Comparison of ENCODE assay signal across 23 cellular contexts in the genomic region with DNA sequence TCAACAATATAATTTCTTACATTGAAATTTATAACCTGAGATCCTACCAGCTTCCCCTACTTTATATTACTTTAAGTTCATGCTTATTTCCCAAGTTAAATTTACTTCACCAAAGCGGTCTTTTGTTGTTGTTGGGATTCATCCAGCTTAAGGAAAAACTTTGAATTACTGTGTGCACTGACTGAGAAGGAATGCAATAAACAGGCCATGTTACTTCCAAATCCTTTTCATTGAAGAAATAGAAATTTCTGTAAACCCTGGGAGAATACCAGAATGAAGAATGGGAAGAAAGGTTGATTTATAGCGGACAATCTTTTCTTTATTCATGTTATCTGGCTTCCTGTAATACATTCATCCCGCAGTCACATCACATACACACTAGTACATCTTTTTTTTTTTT. TPM values are rescaled to one million over a fixed set of nuclear protein-coding genes. Genes with fewer than 3 reads are reported as not detected.
DNase-seq lines count a peak whose midpoint lies in the region; ATAC-seq and TF ChIP-seq lines count a peak whose summit lies in the region.
"Had no signal": no experiment of that assay in that cellular context is flagged by ENCODE, and none has a peak within 500 bp of the region (broad histone marks: within the 10 kb centered on the region; RNA-seq: fewer than 3 reads in every experiment).

No MANE protein-coding gene starts in this region.

- H3K4me1 ChIP-seq in fibroblast of lung (ENCODE audit: control insufficient read depth, extremely low read depth, insufficient read depth, low read length) = no peaks in the 10 kb centered on the region

- in situ Hi-C loops in SK-MEL-5 (cut with HindIII; ENCODE audit: low pct_unique_long_range_greater_than_20kb, low sequenced_read_pairs) = no loop called here

- no peak overlapping the region for H3K4me3 Mint-ChIP-seq in activated T-helper 2 cell treated with anti-CD3 and anti-CD28 coated beads, Interferon-gamma antibody, Interleukin-2, Interleukin-4, amounts not matched to agents 10 μg/mL and 5 μg/mL and 100 μg/mL, durations not matched to agents 14 hours and 24 hours and 36 hours (ENCODE audit: low read depth)
- H3K4me3 Mint-ChIP-seq: activated naive CD4-positive, alpha-beta T cell treated with anti-CD3 and anti-CD28 coated beads, Interleukin-2, amount 10 ng/mL, durations not matched to agents 7 days and 5 days; activated T-cell treated with anti-CD3 and anti-CD28 coated beads, Interleukin-2, amount 50 U/mL, for 24 hours; neural crest cell had no signal

- H3K9me3 ChIP-seq in fibroblast of lung (ENCODE audit: control insufficient read depth, insufficient read depth, low read depth, low read length) = no peaks in the 10 kb centered on the region

- H3K4me2 ChIP-seq in fibroblast of lung (ENCODE audit: extremely low read depth, insufficient read depth, low read length) = no peak overlapping the region
- H3K4me2 ChIP-seq: PC-9 had no signal

- H3K27me3 ChIP-seq in fibroblast of lung (ENCODE audit: control insufficient read depth, insufficient read depth, low read length) = peaks cover 3% of the 10 kb centered on the region

- H3K9ac ChIP-seq in fibroblast of lung (ENCODE audit: insufficient read depth, low read length) = no peak overlapping the region

- H3K27ac Mint-ChIP-seq in activated T-helper 2 cell treated with anti-CD3 and anti-CD28 coated beads, Interferon-gamma antibody, Interleukin-2, Interleukin-4, amounts not matched to agents 10 μg/mL and 5 μg/mL and 100 μg/mL, durations not matched to agents 14 hours and 24 hours and 36 hours = no peak overlapping the region
- H3K27ac Mint-ChIP-seq: activated naive CD4-positive, alpha-beta T cell treated with anti-CD3 and anti-CD28 coated beads, Interleukin-2, amount 10 ng/mL, durations not matched to agents 7 days and 5 days; activated T-cell treated with anti-CD3 and anti-CD28 coated beads, Interleukin-2, amount 50 U/mL, for 24 hours had no signal

- H3K4me1 Mint-ChIP-seq in activated T-helper 2 cell treated with anti-CD3 and anti-CD28 coated beads, Interferon-gamma antibody, Interleukin-2, Interleukin-4, amounts not matched to agents 10 μg/mL and 5 μg/mL and 100 μg/mL, durations not matched to agents 14 hours and 24 hours and 36 hours (ENCODE audit: low read depth) = no peaks in the 10 kb centered on the region
- H3K4me1 Mint-ChIP-seq: neural crest cell had no signal

- no peaks in the 10 kb centered on the region for H4K20me1 ChIP-seq in fibroblast of lung (ENCODE audit: control insufficient read depth, extremely low read depth, insufficient read depth, low read length)

- no peaks in the 10 kb centered on the region for H3K79me2 ChIP-seq in fibroblast of lung (ENCODE audit: control insufficient read depth, insufficient read depth, low read length)

- ATAC-seq in HG03095 (IDR thresholded peaks at IDR 0.05; ENCODE audit: unreplicated experiment) = no peak
- ATAC-seq: left ventricle myocardium superior had no signal

- H3K27ac ChIP-seq in fibroblast of lung (ENCODE audit: insufficient read depth, low read length) = no peak overlapping the region
- H3K27ac ChIP-seq: HL-60, PC-9 had no signal

- H3K4me3 ChIP-seq in fibroblast of lung (replicated peaks in 1 of 4; ENCODE audit: control extremely low read depth in 1 of 4, insufficient read depth in 1 of 4, low read depth in 3 of 4, low read length in 4 of 4) = no peak overlapping the region
- H3K4me3 ChIP-seq: PC-9 had no signal

- H3K27me3 Mint-ChIP-seq in activated T-helper 2 cell treated with anti-CD3 and anti-CD28 coated beads, Interferon-gamma antibody, Interleukin-2, Interleukin-4, amounts not matched to agents 10 μg/mL and 5 μg/mL and 100 μg/mL, durations not matched to agents 14 hours and 24 hours and 36 hours (ENCODE audit: low read depth) = no peaks in the 10 kb centered on the region
- H3K27me3 Mint-ChIP-seq: activated T-cell treated with anti-CD3 and anti-CD28 coated beads, Interleukin-2, amount 50 U/mL, for 24 hours had no signal

- no peaks in the 10 kb centered on the region for H3K9me3 Mint-ChIP-seq in activated T-helper 2 cell treated with anti-CD3 and anti-CD28 coated beads, Interferon-gamma antibody, Interleukin-2, Interleukin-4, amounts not matched to agents 10 μg/mL and 5 μg/mL and 100 μg/mL, durations not matched to agents 14 hours and 24 hours and 36 hours
- H3K9me3 Mint-ChIP-seq: activated naive CD4-positive, alpha-beta T cell treated with anti-CD3 and anti-CD28 coated beads, Interleukin-2, amount 10 ng/mL, durations not matched to agents 7 days and 5 days; activated T-cell treated with anti-CD3 and anti-CD28 coated beads, Interleukin-2, amount 50 U/mL, for 24 hours; neural crest cell had no signal

- no peak for TF ChIP-seq CTCF in fibroblast of lung (conservative IDR thresholded peaks at IDR 0.05 in 1 of 2, IDR thresholded peaks at IDR 0.05 in 1 of 2; ENCODE audit: low read depth in 1 of 2, low read length in 2 of 2)

- no peaks in the 10 kb centered on the region for H3K36me3 ChIP-seq in fibroblast of lung (ENCODE audit: control insufficient read depth, insufficient read depth, low read length)

- H2AFZ ChIP-seq in fibroblast of lung (ENCODE audit: low read length) = no peak overlapping the region
- H2AFZ ChIP-seq: PC-9 had no signal

- DNase-seq in SK-MEL-5 (ENCODE audit: low read depth, low spot score) = peak; percentile 86
- DNase-seq in fibroblast of lung (ENCODE audit: low read depth in 2 of 2) = peak; percentile 14 to 65
- peak; percentile 49 for DNase-seq in medulla oblongata (ENCODE audit: extremely low spot score)
- no peak for DNase-seq in activated T-helper 2 cell treated with anti-CD3 and anti-CD28 coated beads, Interferon-gamma antibody, Interleukin-2, Interleukin-4, amounts not matched to agents 10 μg/mL and 5 μg/mL and 100 μg/mL, durations not matched to agents 14 hours and 24 hours and 36 hours (ENCODE audit: low spot score)
- DNase-seq in NK-92 (lab: John Stamatoyannopoulos, UW; ENCODE audit: unreplicated experiment) = no peak
- no peak for DNase-seq in HUDEP-2 (lab: John Stamatoyannopoulos, UW; ENCODE audit: unreplicated experiment in 76 of 76)
- DNase-seq: activated CD4-positive, CD25-positive, alpha-beta regulatory T cell treated with anti-CD3 and anti-CD28 coated beads, Interleukin-2, amount 50 U/mL, for 72 hours; activated naive CD4-positive, alpha-beta T cell treated with anti-CD3 and anti-CD28 coated beads, Interleukin-2, amount 10 ng/mL, durations not matched to agents 7 days and 5 days; activated T-cell treated with anti-CD3 and anti-CD28 coated beads, Interleukin-2, amount 50 U/mL, for 24 hours; AML-193; aorta; cerebellar nuclear complex; DND-41; left ventricle myocardium superior; NCI-H1105 treated with DMSO at 0.1 percent for 48 hours; NCI-H2081; PC-9; SHP77; stimulated activated CD4-positive, alpha-beta T cell treated with anti-CD3 and anti-CD28 coated beads, Interleukin-1b, Interleukin-23, amount 100 ng/mL, for 48 hours had no signal

- intact Hi-C loops in activated T-helper 2 cell treated with anti-CD3 and anti-CD28 coated beads, Interferon-gamma antibody, Interleukin-2, Interleukin-4, amounts not matched to agents 10 μg/mL and 5 μg/mL and 100 μg/mL, durations not matched to agents 14 hours and 24 hours and 36 hours (cut with micrococcal nuclease) = no loop called here

- H3K36me3 Mint-ChIP-seq in activated T-helper 2 cell treated with anti-CD3 and anti-CD28 coated beads, Interferon-gamma antibody, Interleukin-2, Interleukin-4, amounts not matched to agents 10 μg/mL and 5 μg/mL and 100 μg/mL, durations not matched to agents 14 hours and 24 hours and 36 hours (ENCODE audit: low read depth) = no peaks in the 10 kb centered on the region
- H3K36me3 Mint-ChIP-seq: activated naive CD4-positive, alpha-beta T cell treated with anti-CD3 and anti-CD28 coated beads, Interleukin-2, amount 10 ng/mL, durations not matched to agents 7 days and 5 days had no signal

RNA-seq across cellular contexts. Expression of gene PCA3, which starts 8.8 kb away (rescaled TPM):
- 0.13 and 0.21 TPM in 2 replicates for total RNA-seq in SK-MEL-5 (2014; rRNA removed; shearing (Covaris generic))
- not detected in 2 replicates for polyA plus RNA-seq in SK-MEL-5 (2015; cell fraction: cytosol; rRNA removed)
- not detected in 2 replicates for polyA plus RNA-seq in SK-MEL-5 (2015; cell fraction: nucleus; rRNA removed)
- total RNA-seq in fibroblast of lung = not detected in 2 replicates
- not detected in 2 replicates for polyA plus RNA-seq in fibroblast of lung
- polyA plus RNA-seq in fibroblast of lung (2012) = 1.5 TPM in 1 of 2 replicates, not detected in the other
- not detected in 2 replicates for polyA minus RNA-seq in fibroblast of lung (ENCODE audit: low replicate concordance)
- not detected in 2 replicates for total RNA-seq in activated T-helper 2 cell treated with anti-CD3 and anti-CD28 coated beads, Interferon-gamma antibody, Interleukin-2, Interleukin-4, amounts not matched to agents 10 μg/mL and 5 μg/mL and 100 μg/mL, durations not matched to agents 14 hours and 24 hours and 36 hours
- total RNA-seq: left ventricle myocardium superior, mucosa of gallbladder, neural crest cell, PC-9 had no signal

Comparison
In these comparisons a context has a peak if more than half of its experiments do, and no peak if none do; other contexts are left out.
1. DNase-seq: peak in SK-MEL-5 (single experiment), fibroblast of lung (2 of 2) and medulla oblongata (single experiment); none in activated T-helper 2 cell treated with anti-CD3 and anti-CD28 coated beads, Interferon-gamma antibody, Interleukin-2, Interleukin-4, amounts not matched to agents 10 μg/mL and 5 μg/mL and 100 μg/mL, durations not matched to agents 14 hours and 24 hours and 36 hours (single experiment), NK-92 (single experiment) and HUDEP-2 (0 of 76).